In the genomic region with DNA sequence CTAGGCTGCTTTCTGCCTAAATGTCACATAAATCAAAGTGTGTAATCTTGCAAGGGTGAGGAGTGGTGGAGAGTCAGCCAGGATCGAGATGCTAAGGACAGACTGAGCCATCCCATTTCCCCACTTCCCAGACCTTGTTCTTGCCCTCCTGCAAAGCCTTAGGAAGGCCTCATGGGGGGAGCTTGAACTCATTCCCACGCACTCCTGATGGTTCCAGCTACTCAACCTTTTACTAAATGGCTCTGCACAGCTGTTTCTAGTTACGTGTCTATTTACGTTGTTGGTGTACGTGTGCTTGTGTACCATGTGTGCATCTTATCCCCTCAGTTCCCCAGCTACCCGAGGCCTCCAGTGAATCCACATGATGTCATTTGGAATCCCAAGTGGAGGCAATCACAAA, we compare ENCODE assay signal across 15 cellular contexts.
"Had no signal": no experiment of that assay in that cellular context is flagged by ENCODE, and none has a peak within 500 bp of the region (broad histone marks: within the 10 kb centered on the region; RNA-seq: fewer than 3 reads in every experiment).

No MANE protein-coding gene starts in this region.

- DNase-seq: activated CD4-positive, alpha-beta T cell treated with anti-CD3 and anti-CD28 coated beads for 1 hour; activated CD4-positive, alpha-beta T cell treated with anti-CD3 and anti-CD28 coated beads, Interleukin-2, amount 50 U/mL, for 1 hour; activated CD8-positive, alpha-beta T cell treated with anti-CD3 and anti-CD28 coated beads, Interleukin-2, amount 10 ng/mL, durations not matched to agents 7 days and 5 days; activated gamma-delta T cell treated with Interleukin-2 at 50 U/mL for 16 hours; aorta; effector memory CD4-positive, alpha-beta T cell; heart right ventricle; left colon; naive thymus-derived CD8-positive, alpha-beta T cell; stimulated activated CD4-positive, alpha-beta T cell treated with anti-CD3 and anti-CD28 coated beads, Interleukin-2, amount 100 ng/mL, for 24 hours; T-cell had no signal

- FAIRE-seq: colon, TTC549 had no signal

- H3K27me3 ChIP-seq: breast epithelium had no signal

- H3K9me3 ChIP-seq: breast epithelium, heart right ventricle had no signal

- H3K36me3 ChIP-seq: breast epithelium, heart right ventricle had no signal

- H3K4me3 ChIP-seq: breast epithelium, heart right ventricle had no signal

- H3K27ac ChIP-seq: breast epithelium, heart right ventricle had no signal

- ATAC-seq: activated CD8-positive, alpha-beta T cell treated with anti-CD3 and anti-CD28 coated beads, Interleukin-2, amount 10 ng/mL, durations not matched to agents 7 days and 5 days; left colon; naive thymus-derived CD8-positive, alpha-beta T cell; stimulated activated memory B cell treated with anti-CD40 and anti-IgM and Interleukin-4, amounts not matched to agents 10 μg/mL and 1 μg/mL and 100 μg/mL, for 72 hours; T-cell had no signal

- H3K4me1 ChIP-seq: breast epithelium had no signal
